1 cellular context compared by ENCODE assay signal in the genomic region with DNA sequence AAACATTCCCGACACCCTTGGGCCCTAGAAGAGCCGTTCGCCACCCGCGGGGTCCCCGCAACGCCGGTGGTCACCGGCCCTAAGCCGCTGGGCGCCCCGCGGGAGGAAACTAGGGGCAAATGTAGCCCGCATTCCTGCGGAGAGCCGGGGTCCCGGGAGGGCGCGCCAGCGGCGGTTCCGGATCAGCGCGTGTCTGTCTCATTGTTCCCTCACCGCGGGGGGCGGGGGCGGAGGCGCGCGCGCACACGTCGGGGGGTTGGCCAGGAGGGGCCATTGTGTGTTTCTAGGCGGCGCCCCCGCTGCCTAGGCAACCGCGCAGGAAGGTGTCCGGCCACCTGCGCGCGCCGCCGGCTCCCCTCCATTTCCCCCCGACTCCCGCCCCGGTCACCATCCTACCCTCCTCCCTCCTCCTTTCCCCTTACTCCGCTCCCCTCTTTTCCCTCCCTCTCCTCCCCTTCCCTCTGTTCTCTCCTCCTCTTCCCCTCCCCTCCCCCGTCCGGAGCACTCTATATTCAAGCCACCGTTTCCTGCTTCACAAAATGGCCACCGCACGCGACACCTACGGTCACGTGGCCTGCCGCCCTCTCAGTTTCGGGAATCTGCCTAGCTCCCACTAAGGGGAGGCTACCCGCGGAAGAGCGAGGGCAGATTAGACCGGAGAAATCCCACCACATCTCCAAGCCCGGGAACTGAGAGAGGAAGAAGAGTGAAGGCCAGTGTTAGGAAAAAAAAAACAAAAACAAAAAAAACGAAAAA.
TF ChIP-seq lines count a peak whose summit lies in the region.

No MANE protein-coding gene starts in this region.

TF ChIP-seq in K562, 482 proteins besides CTCF, POLR2A, EP300 and RAD21 (continued from another document and continues in another):
- TF ChIP-seq RERE (CRISPR knock-in tag; IDR thresholded peaks at IDR 0.05; ENCODE audit: borderline replicate concordance), result no peak
- TF ChIP-seq, protein P1, sequence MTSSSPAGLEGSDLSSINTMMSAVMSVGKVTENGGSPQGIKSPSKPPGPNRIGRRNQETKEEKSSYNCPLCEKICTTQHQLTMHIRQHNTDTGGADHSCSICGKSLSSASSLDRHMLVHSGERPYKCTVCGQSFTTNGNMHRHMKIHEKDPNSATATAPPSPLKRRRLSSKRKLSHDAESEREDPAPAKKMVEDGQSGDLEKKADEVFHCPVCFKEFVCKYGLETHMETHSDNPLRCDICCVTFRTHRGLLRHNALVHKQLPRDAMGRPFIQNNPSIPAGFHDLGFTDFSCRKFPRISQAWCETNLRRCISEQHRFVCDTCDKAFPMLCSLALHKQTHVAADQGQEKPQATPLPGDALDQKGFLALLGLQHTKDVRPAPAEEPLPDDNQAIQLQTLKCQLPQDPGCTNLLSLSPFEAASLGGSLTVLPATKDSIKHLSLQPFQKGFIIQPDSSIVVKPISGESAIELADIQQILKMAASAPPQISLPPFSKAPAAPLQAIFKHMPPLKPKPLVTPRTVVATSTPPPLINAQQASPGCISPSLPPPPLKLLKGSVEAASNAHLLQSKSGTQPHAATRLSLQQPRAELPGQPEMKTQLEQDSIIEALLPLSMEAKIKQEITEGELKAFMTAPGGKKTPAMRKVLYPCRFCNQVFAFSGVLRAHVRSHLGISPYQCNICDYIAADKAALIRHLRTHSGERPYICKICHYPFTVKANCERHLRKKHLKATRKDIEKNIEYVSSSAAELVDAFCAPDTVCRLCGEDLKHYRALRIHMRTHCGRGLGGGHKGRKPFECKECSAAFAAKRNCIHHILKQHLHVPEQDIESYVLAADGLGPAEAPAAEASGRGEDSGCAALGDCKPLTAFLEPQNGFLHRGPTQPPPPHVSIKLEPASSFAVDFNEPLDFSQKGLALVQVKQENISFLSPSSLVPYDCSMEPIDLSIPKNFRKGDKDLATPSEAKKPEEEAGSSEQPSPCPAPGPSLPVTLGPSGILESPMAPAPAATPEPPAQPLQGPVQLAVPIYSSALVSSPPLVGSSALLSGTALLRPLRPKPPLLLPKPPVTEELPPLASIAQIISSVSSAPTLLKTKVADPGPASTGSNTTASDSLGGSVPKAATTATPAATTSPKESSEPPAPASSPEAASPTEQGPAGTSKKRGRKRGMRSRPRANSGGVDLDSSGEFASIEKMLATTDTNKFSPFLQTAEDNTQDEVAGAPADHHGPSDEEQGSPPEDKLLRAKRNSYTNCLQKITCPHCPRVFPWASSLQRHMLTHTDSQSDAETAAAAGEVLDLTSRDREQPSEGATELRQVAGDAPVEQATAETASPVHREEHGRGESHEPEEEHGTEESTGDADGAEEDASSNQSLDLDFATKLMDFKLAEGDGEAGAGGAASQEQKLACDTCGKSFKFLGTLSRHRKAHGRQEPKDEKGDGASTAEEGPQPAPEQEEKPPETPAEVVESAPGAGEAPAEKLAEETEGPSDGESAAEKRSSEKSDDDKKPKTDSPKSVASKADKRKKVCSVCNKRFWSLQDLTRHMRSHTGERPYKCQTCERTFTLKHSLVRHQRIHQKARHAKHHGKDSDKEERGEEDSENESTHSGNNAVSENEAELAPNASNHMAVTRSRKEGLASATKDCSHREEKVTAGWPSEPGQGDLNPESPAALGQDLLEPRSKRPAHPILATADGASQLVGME (CRISPR knock-in tag; IDR thresholded peaks at IDR 0.05), result no peak
- no peak for TF ChIP-seq ZNF696 (CRISPR knock-in tag; conservative IDR thresholded peaks at IDR 0.05)
- TF ChIP-seq, protein P2, sequence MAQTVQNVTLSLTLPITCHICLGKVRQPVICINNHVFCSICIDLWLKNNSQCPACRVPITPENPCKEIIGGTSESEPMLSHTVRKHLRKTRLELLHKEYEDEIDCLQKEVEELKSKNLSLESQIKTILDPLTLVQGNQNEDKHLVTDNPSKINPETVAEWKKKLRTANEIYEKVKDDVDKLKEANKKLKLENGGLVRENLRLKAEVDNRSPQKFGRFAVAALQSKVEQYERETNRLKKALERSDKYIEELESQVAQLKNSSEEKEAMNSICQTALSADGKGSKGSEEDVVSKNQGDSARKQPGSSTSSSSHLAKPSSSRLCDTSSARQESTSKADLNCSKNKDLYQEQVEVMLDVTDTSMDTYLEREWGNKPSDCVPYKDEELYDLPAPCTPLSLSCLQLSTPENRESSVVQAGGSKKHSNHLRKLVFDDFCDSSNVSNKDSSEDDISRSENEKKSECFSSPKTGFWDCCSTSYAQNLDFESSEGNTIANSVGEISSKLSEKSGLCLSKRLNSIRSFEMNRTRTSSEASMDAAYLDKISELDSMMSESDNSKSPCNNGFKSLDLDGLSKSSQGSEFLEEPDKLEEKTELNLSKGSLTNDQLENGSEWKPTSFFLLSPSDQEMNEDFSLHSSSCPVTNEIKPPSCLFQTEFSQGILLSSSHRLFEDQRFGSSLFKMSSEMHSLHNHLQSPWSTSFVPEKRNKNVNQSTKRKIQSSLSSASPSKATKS (CRISPR knock-in tag; IDR thresholded peaks at IDR 0.05), result no peak
- TF ChIP-seq U2AF2 (optimal IDR thresholded peaks at IDR 0.05; ENCODE audit: low read depth, low read length), result no peak
- no peak for TF ChIP-seq GTF2A2 (tag; IDR thresholded peaks at IDR 0.05)
- peak; percentile 83 for TF ChIP-seq MAX (CRISPR knock-in tag; IDR thresholded peaks at IDR 0.05)
- TF ChIP-seq SAP30 (IDR thresholded peaks at IDR 0.05; ENCODE audit: borderline replicate concordance, insufficient read depth, low read depth, low read length, poor library complexity, severe bottlenecking), result peak; percentile 28
- TF ChIP-seq NONO (IDR thresholded peaks at IDR 0.05; ENCODE audit: low read depth in 2 of 2, low read length in 1 of 2), result 0 out of 4 replicates have a peak, but pooled peaks of 1 of the 2 experiments have one; percentile 26
- peak; percentile 88 for TF ChIP-seq POLR2G (IDR thresholded peaks at IDR 0.05; ENCODE audit: low read depth, low read length)
- TF ChIP-seq ZNF282 (CRISPR knock-in tag; IDR thresholded peaks at IDR 0.05), result no peak
- peak; percentile 88 for TF ChIP-seq PCBP1 (IDR thresholded peaks at IDR 0.05; ENCODE audit: low read depth, low read length, poor library complexity, severe bottlenecking)
- TF ChIP-seq NCOA2 (IDR thresholded peaks at IDR 0.05; ENCODE audit: partially characterized antibody in 2 of 2), result no peak
- no peak for TF ChIP-seq ZFP36 (IDR thresholded peaks at IDR 0.05; ENCODE audit: low read depth, low read length, partially characterized antibody)
- 0 out of 2 replicates have a peak, but pooled peaks have one; percentile 63 for TF ChIP-seq MEF2D (tag; conservative IDR thresholded peaks at IDR 0.05; ENCODE audit: low read depth)
- TF ChIP-seq ATF7 (IDR thresholded peaks at IDR 0.05), result no peak
- no peak for TF ChIP-seq BDP1 (IDR thresholded peaks at IDR 0.05; ENCODE audit: insufficient read depth, insufficient read length)
- TF ChIP-seq ASH1L (IDR thresholded peaks at IDR 0.05; ENCODE audit: borderline replicate concordance, low read depth, partially characterized antibody), result peak; percentile 62
- no peak for TF ChIP-seq MECOM (CRISPR knock-in tag; IDR thresholded peaks at IDR 0.05)
- TF ChIP-seq, protein P3, sequence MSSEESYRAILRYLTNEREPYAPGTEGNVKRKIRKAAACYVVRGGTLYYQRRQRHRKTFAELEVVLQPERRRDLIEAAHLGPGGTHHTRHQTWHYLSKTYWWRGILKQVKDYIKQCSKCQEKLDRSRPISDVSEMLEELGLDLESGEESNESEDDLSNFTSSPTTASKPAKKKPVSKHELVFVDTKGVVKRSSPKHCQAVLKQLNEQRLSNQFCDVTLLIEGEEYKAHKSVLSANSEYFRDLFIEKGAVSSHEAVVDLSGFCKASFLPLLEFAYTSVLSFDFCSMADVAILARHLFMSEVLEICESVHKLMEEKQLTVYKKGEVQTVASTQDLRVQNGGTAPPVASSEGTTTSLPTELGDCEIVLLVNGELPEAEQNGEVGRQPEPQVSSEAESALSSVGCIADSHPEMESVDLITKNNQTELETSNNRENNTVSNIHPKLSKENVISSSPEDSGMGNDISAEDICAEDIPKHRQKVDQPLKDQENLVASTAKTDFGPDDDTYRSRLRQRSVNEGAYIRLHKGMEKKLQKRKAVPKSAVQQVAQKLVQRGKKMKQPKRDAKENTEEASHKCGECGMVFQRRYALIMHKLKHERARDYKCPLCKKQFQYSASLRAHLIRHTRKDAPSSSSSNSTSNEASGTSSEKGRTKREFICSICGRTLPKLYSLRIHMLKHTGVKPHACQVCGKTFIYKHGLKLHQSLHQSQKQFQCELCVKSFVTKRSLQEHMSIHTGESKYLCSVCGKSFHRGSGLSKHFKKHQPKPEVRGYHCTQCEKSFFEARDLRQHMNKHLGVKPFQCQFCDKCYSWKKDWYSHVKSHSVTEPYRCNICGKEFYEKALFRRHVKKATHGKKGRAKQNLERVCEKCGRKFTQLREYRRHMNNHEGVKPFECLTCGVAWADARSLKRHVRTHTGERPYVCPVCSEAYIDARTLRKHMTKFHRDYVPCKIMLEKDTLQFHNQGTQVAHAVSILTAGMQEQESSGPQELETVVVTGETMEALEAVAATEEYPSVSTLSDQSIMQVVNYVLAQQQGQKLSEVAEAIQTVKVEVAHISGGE (CRISPR knock-in tag; IDR thresholded peaks at IDR 0.05), result peak in 1 of 3 experiments; percentile 62; a peak in 2 of 6 replicates
- no peak for TF ChIP-seq NFYB (IDR thresholded peaks at IDR 0.05; ENCODE audit: extremely low read depth, insufficient read length)
- peak; percentile 51 for TF ChIP-seq CREB1 (IDR thresholded peaks at IDR 0.05)
- TF ChIP-seq CREB1 (CRISPR knock-in tag; IDR thresholded peaks at IDR 0.05), result no peak
- TF ChIP-seq BRD4 (IDR thresholded peaks at IDR 0.05), result peak; percentile 90
- no peak for TF ChIP-seq BCL6 (CRISPR knock-in tag; IDR thresholded peaks at IDR 0.05)
- no peak for TF ChIP-seq SREBF1 (IDR thresholded peaks at IDR 0.05; ENCODE audit: borderline replicate concordance, low read depth, low read length)
- peak; percentile 83 for TF ChIP-seq DIDO1 (tag; IDR thresholded peaks at IDR 0.05; ENCODE audit: low read depth)
- TF ChIP-seq ZNF324 (CRISPR knock-in tag; IDR thresholded peaks at IDR 0.05), result no peak
- TF ChIP-seq ZNF639 (CRISPR knock-in tag; conservative IDR thresholded peaks at IDR 0.05 in 1 of 2, IDR thresholded peaks at IDR 0.05 in 1 of 2), result peak in 1 of 2 experiments; percentile 39; a peak in 1 of 4 replicates
- no peak for TF ChIP-seq FOXO4 (CRISPR knock-in tag; IDR thresholded peaks at IDR 0.05)
- TF ChIP-seq RCOR1 (IDR thresholded peaks at IDR 0.05; ENCODE audit: borderline replicate concordance in 1 of 2, low read depth in 2 of 2, low read length in 2 of 2), result no peak
- TF ChIP-seq TARDBP (IDR thresholded peaks at IDR 0.05), result no peak
- TF ChIP-seq RBFOX2 (IDR thresholded peaks at IDR 0.05; ENCODE audit: low read depth, low read length), result peak; percentile 88
- no peak for TF ChIP-seq ZNF384 (IDR thresholded peaks at IDR 0.05; ENCODE audit: low read depth, low read length)
